Comparison of ENCODE assay signal across 1 cellular context in the genomic region with DNA sequence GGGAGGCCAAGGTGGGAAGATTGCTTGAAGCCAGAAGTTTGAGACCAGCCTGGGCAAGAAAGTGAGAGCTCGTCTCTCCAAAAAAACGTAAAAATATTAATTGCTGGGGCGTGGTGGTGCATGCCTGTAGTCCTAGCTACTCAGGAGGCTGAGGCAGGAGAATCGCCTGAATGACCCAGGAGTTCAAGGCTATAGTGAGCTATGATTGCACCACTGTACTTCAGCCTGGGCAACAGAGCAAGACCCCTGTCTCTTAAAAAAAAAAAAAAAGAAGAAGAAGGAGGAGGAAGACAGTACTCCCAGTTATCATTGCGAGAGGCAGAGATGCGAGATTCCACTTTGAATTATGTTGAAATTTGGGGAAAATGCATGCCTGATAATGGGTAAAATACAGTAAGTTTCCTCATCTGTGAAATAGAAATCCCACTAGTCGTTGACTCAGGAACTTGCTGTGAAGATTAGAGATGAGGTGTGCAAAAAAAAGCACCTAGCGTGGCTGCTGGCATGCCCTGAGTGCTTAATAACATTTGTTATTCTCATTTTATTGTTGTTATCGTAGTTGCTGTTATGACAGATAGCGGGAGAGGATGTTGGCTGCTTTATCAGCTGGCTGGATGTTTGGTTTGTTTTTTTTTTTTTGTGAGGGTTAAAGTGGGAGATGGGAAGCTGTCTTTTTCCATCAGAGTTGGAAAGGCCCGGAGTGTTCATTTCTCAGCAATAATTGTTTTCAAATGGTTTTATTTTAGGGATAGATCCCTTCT.
TF ChIP-seq lines count a peak whose summit lies in the region.

No MANE protein-coding gene starts in this region.

TF ChIP-seq in K562, 482 proteins besides CTCF, POLR2A, EP300 and RAD21:
- TF ChIP-seq HNRNPH1 (optimal IDR thresholded peaks at IDR 0.05; ENCODE audit: low read depth, low read length) (no peak), SIX5 (IDR thresholded peaks at IDR 0.05; ENCODE audit: borderline replicate concordance in 1 of 2, insufficient read depth in 1 of 2, low read depth in 1 of 2, low read length in 2 of 2) (no peak), E2F1 (CRISPR knock-in tag; IDR thresholded peaks at IDR 0.05) (0 out of 2 replicates have a peak, but pooled peaks have one; percentile 13)
- TF ChIP-seq, protein P1, sequence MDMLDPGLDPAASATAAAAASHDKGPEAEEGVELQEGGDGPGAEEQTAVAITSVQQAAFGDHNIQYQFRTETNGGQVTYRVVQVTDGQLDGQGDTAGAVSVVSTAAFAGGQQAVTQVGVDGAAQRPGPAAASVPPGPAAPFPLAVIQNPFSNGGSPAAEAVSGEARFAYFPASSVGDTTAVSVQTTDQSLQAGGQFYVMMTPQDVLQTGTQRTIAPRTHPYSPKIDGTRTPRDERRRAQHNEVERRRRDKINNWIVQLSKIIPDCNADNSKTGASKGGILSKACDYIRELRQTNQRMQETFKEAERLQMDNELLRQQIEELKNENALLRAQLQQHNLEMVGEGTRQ (CRISPR knock-in tag; IDR thresholded peaks at IDR 0.05), result no peak
TF ChIP-seq in K562: peak in this region for 1.
